In genomic region chr1:154182342-154183044, GRCh38 we compare ENCODE assay signal across 8 cellular contexts. TPM values are rescaled to one million over a fixed set of nuclear protein-coding genes. Genes with fewer than 3 reads are reported as not detected.
DNase-seq lines count a peak whose midpoint lies in the region; ATAC-seq and TF ChIP-seq lines count a peak whose summit lies in the region.

No MANE protein-coding gene starts in this region.

- H3K9me3 ChIP-seq in BE2C (no peaks in the 10 kb centered on the region), fibroblast of lung (ENCODE audit: control insufficient read depth, insufficient read depth, low read depth, low read length) (no peaks in the 10 kb centered on the region)

- H3K4me1 ChIP-seq in BE2C, result peaks cover 20% of the 10 kb centered on the region
- peaks cover 18% of the 10 kb centered on the region for H3K4me1 ChIP-seq in fibroblast of lung (ENCODE audit: control insufficient read depth, extremely low read depth, insufficient read depth, low read length)

- peaks cover 8% of the 10 kb centered on the region for H4K20me1 ChIP-seq in fibroblast of lung (ENCODE audit: control insufficient read depth, extremely low read depth, insufficient read depth, low read length)

- H3K4me3 ChIP-seq in BE2C (ENCODE audit: low read depth, low read length), result peak overlapping the region; percentile 94
- peak overlapping the region; percentile 60 to 98 (median 82) for H3K4me3 ChIP-seq in fibroblast of lung (replicated peaks in 1 of 4; ENCODE audit: control extremely low read depth in 1 of 4, insufficient read depth in 1 of 4, low read depth in 3 of 4, low read length in 4 of 4)

- peak overlapping the region; percentile 85 to 88 for H3K27ac Mint-ChIP-seq in natural killer cell treated with Interleukin-12 subunit alpha and Interleukin-12 subunit beta and Interleukin-15 and Interleukin-18, amount 100 ng/mL, for 72 hours

- ATAC-seq in HG03439 (IDR thresholded peaks at IDR 0.05; ENCODE audit: unreplicated experiment), result peak; percentile 49
- peak; percentile 77 to 80 for ATAC-seq in natural killer cell treated with Interleukin-12 subunit alpha and Interleukin-12 subunit beta and Interleukin-15 and Interleukin-18, amount 100 ng/mL, for 72 hours
- peak; percentile 83 for ATAC-seq in stimulated activated naive CD8-positive, alpha-beta T cell treated with anti-CD3 and anti-CD28 coated beads, Interleukin-15, Interleukin-2, amounts not matched to agents 100 U/mL and 50 U/mL, for 24 hours

- peak; percentile 40 for DNase-seq in BE2C
- peak; percentile 43 for DNase-seq in activated T-helper 1 cell treated with Interleukin-2 at 50 U/mL for 16 hours (ENCODE audit: low read depth)
- DNase-seq in fibroblast of lung (ENCODE audit: low read depth in 2 of 2), result peak; percentile 75 to 87
- DNase-seq in natural killer cell treated with Interleukin-12 subunit alpha and Interleukin-12 subunit beta and Interleukin-15 and Interleukin-18, amount 100 ng/mL, for 72 hours (ENCODE audit: low spot score), result peak; percentile 85
- DNase-seq in stimulated activated naive CD8-positive, alpha-beta T cell treated with anti-CD3 and anti-CD28 coated beads, Interleukin-15, Interleukin-2, amounts not matched to agents 100 U/mL and 50 U/mL, for 24 hours, result peak; percentile 88

- H3K4me2 ChIP-seq in fibroblast of lung (ENCODE audit: extremely low read depth, insufficient read depth, low read length), result peak overlapping the region; percentile 96

- H3K36me3 Mint-ChIP-seq in natural killer cell treated with Interleukin-12 subunit alpha and Interleukin-12 subunit beta and Interleukin-15 and Interleukin-18, amount 100 ng/mL, for 72 hours, result peaks cover 29% of the 10 kb centered on the region

- no peak overlapping the region for H2AFZ ChIP-seq in fibroblast of lung (ENCODE audit: low read length)

- H3K27me3 Mint-ChIP-seq in natural killer cell treated with Interleukin-12 subunit alpha and Interleukin-12 subunit beta and Interleukin-15 and Interleukin-18, amount 100 ng/mL, for 72 hours, result no peaks in the 10 kb centered on the region

- TF ChIP-seq CTCF in BE2C (IDR thresholded peaks at IDR 0.05; ENCODE audit: low read depth, low read length), result 0 out of 2 replicates have a peak, but pooled peaks have one; percentile 4
- no peak for TF ChIP-seq CTCF in fibroblast of lung (conservative IDR thresholded peaks at IDR 0.05 in 1 of 2, IDR thresholded peaks at IDR 0.05 in 1 of 2; ENCODE audit: low read depth in 1 of 2, low read length in 2 of 2)

- H3K27me3 ChIP-seq in BE2C (no peaks in the 10 kb centered on the region), fibroblast of lung (ENCODE audit: control insufficient read depth, insufficient read depth, low read length) (no peaks in the 10 kb centered on the region)

- peak overlapping the region; percentile 99 for H3K4me3 Mint-ChIP-seq in natural killer cell treated with Interleukin-12 subunit alpha and Interleukin-12 subunit beta and Interleukin-15 and Interleukin-18, amount 100 ng/mL, for 72 hours

- peaks cover 41 to 54% of the 10 kb centered on the region in 2 donors for H3K4me1 Mint-ChIP-seq in natural killer cell treated with Interleukin-12 subunit alpha and Interleukin-12 subunit beta and Interleukin-15 and Interleukin-18, amount 100 ng/mL, for 72 hours (ENCODE audit: low read depth in 2 of 2)

- peak overlapping the region; percentile 74 for H3K9ac ChIP-seq in fibroblast of lung (ENCODE audit: insufficient read depth, low read length)

- H3K9me3 Mint-ChIP-seq in natural killer cell treated with Interleukin-12 subunit alpha and Interleukin-12 subunit beta and Interleukin-15 and Interleukin-18, amount 100 ng/mL, for 72 hours, result no peaks in the 10 kb centered on the region

- peaks cover 6% of the 10 kb centered on the region; the same call in 1 of the 2 replicates for H3K36me3 ChIP-seq in BE2C
- H3K36me3 ChIP-seq in fibroblast of lung (ENCODE audit: control insufficient read depth, insufficient read depth, low read length), result peaks cover 4% of the 10 kb centered on the region

- peaks cover 53% of the 10 kb centered on the region for H3K79me2 ChIP-seq in fibroblast of lung (ENCODE audit: control insufficient read depth, insufficient read depth, low read length)

- H3K27ac ChIP-seq in fibroblast of lung (ENCODE audit: insufficient read depth, low read length), result peak overlapping the region; percentile 92

- peak; percentile 56 for TF ChIP-seq POLR2A in GM19099 (IDR thresholded peaks at IDR 0.05; ENCODE audit: extremely low read depth, insufficient read length, low read depth)

TF ChIP-seq in PFSK-1, 5 proteins besides CTCF, POLR2A, EP300 and RAD21:
- peak; percentile 31; the same call in 1 of the 2 replicates for TF ChIP-seq POLR2AphosphoS5 (IDR thresholded peaks at IDR 0.05; ENCODE audit: low read depth, low read length)
- no peak; the same call in 1 of the 2 replicates for TF ChIP-seq TAF1 (IDR thresholded peaks at IDR 0.05; ENCODE audit: borderline replicate concordance, insufficient read depth, low read length)
- TF ChIP-seq SIN3A (IDR thresholded peaks at IDR 0.05; ENCODE audit: borderline replicate concordance, insufficient read depth, low read length), result 0 out of 2 replicates have a peak, but pooled peaks have one; percentile 55

RNA-seq across cellular contexts. Expression of gene TPM3, which starts 9.4 kb away (rescaled TPM):
- polyA plus RNA-seq in BE2C (2012; ENCODE audit: insufficient read depth, insufficient read length, low read depth), result 577 TPM
- 887 TPM for polyA plus RNA-seq in PFSK-1 (2012; ENCODE audit: insufficient read length, low read depth)
- total RNA-seq in fibroblast of lung, result 135 and 215 TPM in 2 replicates
- 842 and 1,032 TPM in 2 replicates for polyA plus RNA-seq in fibroblast of lung
- 607 and 696 TPM in 2 replicates for polyA plus RNA-seq in fibroblast of lung (2012)
- 80.9 and 162 TPM in 2 replicates for polyA minus RNA-seq in fibroblast of lung (ENCODE audit: low replicate concordance)
- 100 to 1,000 TPM; 495 to 662 TPM for total RNA-seq in natural killer cell treated with Interleukin-12 subunit alpha and Interleukin-12 subunit beta and Interleukin-15 and Interleukin-18, amount 100 ng/mL, for 72 hours

RNA-seq across cellular contexts. Expression of gene CFAP141, which starts 23.6 kb away (rescaled TPM):
- polyA plus RNA-seq in BE2C (2012; ENCODE audit: insufficient read depth, insufficient read length, low read depth), result not detected
- polyA plus RNA-seq in PFSK-1 (2012; ENCODE audit: insufficient read length, low read depth), result not detected
- total RNA-seq in fibroblast of lung, result not detected in 2 replicates
- polyA plus RNA-seq in fibroblast of lung, result not detected in 2 replicates
- not detected in 2 replicates for polyA plus RNA-seq in fibroblast of lung (2012)
- polyA minus RNA-seq in fibroblast of lung (ENCODE audit: low replicate concordance), result not detected in 2 replicates
- total RNA-seq in natural killer cell treated with Interleukin-12 subunit alpha and Interleukin-12 subunit beta and Interleukin-15 and Interleukin-18, amount 100 ng/mL, for 72 hours, result not detected

RNA-seq across cellular contexts. Expression of gene NUP210L, which starts 27.6 kb away (rescaled TPM):
- not detected for polyA plus RNA-seq in BE2C (2012; ENCODE audit: insufficient read depth, insufficient read length, low read depth)
- not detected for polyA plus RNA-seq in PFSK-1 (2012; ENCODE audit: insufficient read length, low read depth)
- total RNA-seq in fibroblast of lung, result under 0.01 and 0.17 TPM in 2 replicates
- 0.01 and 0.08 TPM in 2 replicates for polyA plus RNA-seq in fibroblast of lung
- 0.02 TPM in 1 of 2 replicates, not detected in the other for polyA plus RNA-seq in fibroblast of lung (2012)
- polyA minus RNA-seq in fibroblast of lung (ENCODE audit: low replicate concordance), result not detected in 2 replicates
- under 1 TPM in 1 of 2 donors, not detected in 1; 0.24 TPM for total RNA-seq in natural killer cell treated with Interleukin-12 subunit alpha and Interleukin-12 subunit beta and Interleukin-15 and Interleukin-18, amount 100 ng/mL, for 72 hours

RNA-seq across cellular contexts. Expression of gene UBAP2L, which starts 38.3 kb away (rescaled TPM):
- polyA plus RNA-seq in BE2C (2012; ENCODE audit: insufficient read depth, insufficient read length, low read depth), result 165 TPM
- polyA plus RNA-seq in PFSK-1 (2012; ENCODE audit: insufficient read length, low read depth), result 138 TPM
- total RNA-seq in fibroblast of lung, result 37.5 and 51.9 TPM in 2 replicates
- 180 and 235 TPM in 2 replicates for polyA plus RNA-seq in fibroblast of lung
- polyA plus RNA-seq in fibroblast of lung (2012), result 173 and 176 TPM in 2 replicates
- 274 and 314 TPM in 2 replicates for polyA minus RNA-seq in fibroblast of lung (ENCODE audit: low replicate concordance)
- 100 to 1,000 TPM; 175 to 183 TPM for total RNA-seq in natural killer cell treated with Interleukin-12 subunit alpha and Interleukin-12 subunit beta and Interleukin-15 and Interleukin-18, amount 100 ng/mL, for 72 hours

Comparison
In these comparisons a context has a peak if more than half of its experiments do, and no peak if none do; other contexts are left out.
1. Peak in every context shown above with its lines: DNase-seq, ATAC-seq, H3K4me3 ChIP-seq and H3K27ac ChIP-seq.